ENCODE assay signal across 12 cellular contexts in genomic region chr11:69442012-69442806, GRCh38. TPM values are rescaled to one million over a fixed set of nuclear protein-coding genes. Genes with fewer than 3 reads are reported as not detected.
DNase-seq lines count a peak whose midpoint lies in the region; ATAC-seq and TF ChIP-seq lines count a peak whose summit lies in the region.
"Had no signal": no experiment of that assay in that cellular context is flagged by ENCODE, and none has a peak within 500 bp of the region (broad histone marks: within the 10 kb centered on the region; RNA-seq: fewer than 3 reads in every experiment).

No MANE protein-coding gene starts in this region.

- H3K27ac ChIP-seq in esophagus squamous epithelium (peak overlapping the region in 3 of 4 donors; percentile 84 to 87 (median 84)), rectal smooth muscle tissue (ENCODE audit: low read depth, low read length) (no peak overlapping the region)

- TF ChIP-seq POLR2A in esophagus squamous epithelium (IDR thresholded peaks at IDR 0.05), result no peak

- peaks cover 0 to 2% of the 10 kb centered on the region in 2 donors for H3K36me3 Mint-ChIP-seq in CD14-positive monocyte
- H3K36me3 Mint-ChIP-seq: memory B cell had no signal

- peaks cover 32 to 59% (median 49%) of the 10 kb centered on the region in 3 donors for H3K27me3 Mint-ChIP-seq in CD14-positive monocyte (ENCODE audit: low read depth in 3 of 3)

- H3K27me3 ChIP-seq in esophagus squamous epithelium, result no peaks in the 10 kb centered on the region
- H3K27me3 ChIP-seq in rectal smooth muscle tissue (ENCODE audit: control insufficient read depth, insufficient read depth, low read length), result no peaks in the 10 kb centered on the region

- peaks cover 0 to 2% (median 0%) of the 10 kb centered on the region in 7 donors for H3K9me3 Mint-ChIP-seq in CD14-positive monocyte
- H3K9me3 Mint-ChIP-seq: memory B cell had no signal

- peaks cover 38% of the 10 kb centered on the region for H3K4me1 Mint-ChIP-seq in CD14-positive monocyte

- ATAC-seq in GM21576 (IDR thresholded peaks at IDR 0.05; ENCODE audit: unreplicated experiment) (no peak), GM21528 (IDR thresholded peaks at IDR 0.05; ENCODE audit: low FRiP score, unreplicated experiment) (no peak)

- H3K36me3 ChIP-seq in esophagus squamous epithelium (no peaks in the 10 kb centered on the region), rectal smooth muscle tissue (ENCODE audit: control insufficient read depth, insufficient read depth, low read length) (no peaks in the 10 kb centered on the region)

- H3K4me3 ChIP-seq in esophagus squamous epithelium, result no peak overlapping the region
- H3K4me3 ChIP-seq in rectal smooth muscle tissue (ENCODE audit: low read length), result peak overlapping the region; percentile 31

- H3K9ac ChIP-seq in rectal smooth muscle tissue (ENCODE audit: low read length), result no peak overlapping the region

- peaks cover 18 to 52% (median 23%) of the 10 kb centered on the region in 3 donors for H3K4me1 ChIP-seq in esophagus squamous epithelium
- peaks cover 6% of the 10 kb centered on the region for H3K4me1 ChIP-seq in rectal smooth muscle tissue (ENCODE audit: control insufficient read depth, insufficient read depth, low read length)

- TF ChIP-seq CTCF in esophagus squamous epithelium (IDR thresholded peaks at IDR 0.05) (no peak), CD14-positive monocyte (IDR thresholded peaks at IDR 0.05) (no peak)

- peak overlapping the region in 1 of 2 donors; percentile 62 for H3K4me3 Mint-ChIP-seq in CD14-positive monocyte

- no peak overlapping the region for H3K27ac Mint-ChIP-seq in CD14-positive monocyte
- H3K27ac Mint-ChIP-seq: memory B cell had no signal

- intact Hi-C loops in esophagus squamous epithelium (cut with DNase I), result no loop called here
- intact Hi-C loops in CD14-positive monocyte (cut with micrococcal nuclease), result no loop called here

- WGBS in esophagus squamous epithelium, 2 donors, result 73 to 77% methylated on average over 10 of the region's 10 CpGs

- no peaks in the 10 kb centered on the region for H3K9me3 ChIP-seq in esophagus squamous epithelium

- peak; percentile 73 for DNase-seq in ELR (ENCODE audit: low read depth)
- DNase-seq in esophagus squamous epithelium (lab: John Stamatoyannopoulos, UW), result no peak
- DNase-seq in CD14-positive monocyte (ENCODE audit: low spot score), result no peak
- DNase-seq in activated T-cell treated with anti-CD3 and anti-CD28 coated beads, Interleukin-2, amount 50 U/mL, for 1 hour, result no peak
- DNase-seq: activated gamma-delta T cell treated with Interleukin-2 at 50 U/mL for 16 hours; DND-41; stimulated activated CD4-positive, alpha-beta T cell treated with anti-CD3 and anti-CD28 coated beads, Interleukin-4, amount 100 ng/mL, for 4 hours had no signal

TF ChIP-seq in PFSK-1, 5 proteins besides CTCF, POLR2A, EP300 and RAD21:
- TF ChIP-seq SIN3A (IDR thresholded peaks at IDR 0.05; ENCODE audit: borderline replicate concordance, insufficient read depth, low read length) (no peak), TAF1 (IDR thresholded peaks at IDR 0.05; ENCODE audit: borderline replicate concordance, insufficient read depth, low read length) (peak; percentile 44; the same call in 1 of the 2 replicates)
- TF ChIP-seq, protein P1, sequence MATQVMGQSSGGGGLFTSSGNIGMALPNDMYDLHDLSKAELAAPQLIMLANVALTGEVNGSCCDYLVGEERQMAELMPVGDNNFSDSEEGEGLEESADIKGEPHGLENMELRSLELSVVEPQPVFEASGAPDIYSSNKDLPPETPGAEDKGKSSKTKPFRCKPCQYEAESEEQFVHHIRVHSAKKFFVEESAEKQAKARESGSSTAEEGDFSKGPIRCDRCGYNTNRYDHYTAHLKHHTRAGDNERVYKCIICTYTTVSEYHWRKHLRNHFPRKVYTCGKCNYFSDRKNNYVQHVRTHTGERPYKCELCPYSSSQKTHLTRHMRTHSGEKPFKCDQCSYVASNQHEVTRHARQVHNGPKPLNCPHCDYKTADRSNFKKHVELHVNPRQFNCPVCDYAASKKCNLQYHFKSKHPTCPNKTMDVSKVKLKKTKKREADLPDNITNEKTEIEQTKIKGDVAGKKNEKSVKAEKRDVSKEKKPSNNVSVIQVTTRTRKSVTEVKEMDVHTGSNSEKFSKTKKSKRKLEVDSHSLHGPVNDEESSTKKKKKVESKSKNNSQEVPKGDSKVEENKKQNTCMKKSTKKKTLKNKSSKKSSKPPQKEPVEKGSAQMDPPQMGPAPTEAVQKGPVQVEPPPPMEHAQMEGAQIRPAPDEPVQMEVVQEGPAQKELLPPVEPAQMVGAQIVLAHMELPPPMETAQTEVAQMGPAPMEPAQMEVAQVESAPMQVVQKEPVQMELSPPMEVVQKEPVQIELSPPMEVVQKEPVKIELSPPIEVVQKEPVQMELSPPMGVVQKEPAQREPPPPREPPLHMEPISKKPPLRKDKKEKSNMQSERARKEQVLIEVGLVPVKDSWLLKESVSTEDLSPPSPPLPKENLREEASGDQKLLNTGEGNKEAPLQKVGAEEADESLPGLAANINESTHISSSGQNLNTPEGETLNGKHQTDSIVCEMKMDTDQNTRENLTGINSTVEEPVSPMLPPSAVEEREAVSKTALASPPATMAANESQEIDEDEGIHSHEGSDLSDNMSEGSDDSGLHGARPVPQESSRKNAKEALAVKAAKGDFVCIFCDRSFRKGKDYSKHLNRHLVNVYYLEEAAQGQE (IDR thresholded peaks at IDR 0.05; ENCODE audit: insufficient read depth in 1 of 2, low read depth in 2 of 2, low read length in 2 of 2), result 0 out of 4 replicates have a peak, but pooled peaks of 1 of the 2 experiments have one; percentile 43

RNA-seq across cellular contexts. Expression of gene LINC01488, which starts 39.3 kb away (rescaled TPM):
- not detected for polyA plus RNA-seq in PFSK-1 (2012; ENCODE audit: insufficient read length, low read depth)
- not detected for total RNA-seq in esophagus squamous epithelium
- polyA plus RNA-seq in CD14-positive monocyte, result not detected
